7 cellular contexts compared by ENCODE assay signal in the genomic region with DNA sequence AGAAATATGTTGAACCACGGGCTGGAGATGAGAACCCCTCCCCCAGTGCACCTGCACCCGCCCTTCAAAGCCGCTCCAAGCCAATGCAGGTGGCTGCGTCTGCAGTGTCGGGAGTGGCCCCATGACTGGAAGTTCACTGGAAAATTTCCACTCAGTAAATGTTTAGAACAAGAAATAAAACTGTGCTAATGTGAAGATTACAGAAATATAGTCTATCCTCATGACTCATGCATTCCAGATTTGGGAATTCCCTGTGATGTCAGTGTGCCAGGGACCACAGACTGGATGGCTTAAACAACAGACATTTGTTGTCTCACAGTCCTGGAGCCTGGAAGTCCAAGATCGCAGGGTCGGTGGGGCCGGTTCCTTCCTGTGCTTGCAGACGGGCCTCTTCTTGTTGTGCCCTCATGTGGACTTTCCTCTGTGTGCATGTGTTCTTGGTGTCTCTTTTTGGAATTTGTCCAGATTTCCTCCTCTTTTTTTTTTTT.
DNase-seq lines count a peak whose midpoint lies in the region; ATAC-seq and TF ChIP-seq lines count a peak whose summit lies in the region.
"Not testable (repeated sequence)": the region's sequence is repeated elsewhere in the genome, so short reads cannot be mapped to it uniquely, and the experiment has no call there.

No MANE protein-coding gene starts in this region.

- TF ChIP-seq EP300 in upper lobe of left lung (IDR thresholded peaks at IDR 0.05), result not testable (repeated sequence)

- WGBS in IMR-90 (ENCODE audit: extremely low coverage in 2 of 2, insufficient read length in 1 of 2), 2 experiments, result no CpG with 5 or more reads among the region's 9 CpGs
- WGBS in right cardiac atrium, result no CpG with 5 or more reads among the region's 9 CpGs
- no CpG with 5 or more reads among the region's 9 CpGs for WGBS in upper lobe of left lung, 2 donors

- not testable (repeated sequence) for H4K20me1 ChIP-seq in IMR-90 (ENCODE audit: insufficient read depth, low read length)

- not testable (repeated sequence) for H3K36me3 ChIP-seq in IMR-90 (ENCODE audit: control insufficient read depth, insufficient read depth, low read length); lower lobe of right lung; upper lobe of left lung

- not testable (repeated sequence) for H2BK15ac ChIP-seq in IMR-90 (ENCODE audit: low read depth, low read length)

- CTCF ChIA-PET in IMR-90 (lab: Yijun Ruan, JAX), result not testable (repeated sequence)

- not testable (repeated sequence) for BruUV-seq in IMR-90 (replicated peaks; lab: Mats Ljungman, UMichigan)

- POLR2A ChIA-PET in IMR-90 (lab: Charles Lee; ENCODE audit: unreplicated experiment), result not testable (repeated sequence)

- not testable (repeated sequence) for H4K91ac ChIP-seq in IMR-90 (ENCODE audit: insufficient read depth, low read depth, low read length)

- H4K8ac ChIP-seq in IMR-90 (ENCODE audit: low read depth in 2 of 2, low read length in 2 of 2), result not testable (repeated sequence)

- TF ChIP-seq CTCF in IMR-90 (conservative IDR thresholded peaks at IDR 0.05; ENCODE audit: low read depth, low read length); lower lobe of right lung (IDR thresholded peaks at IDR 0.05); upper lobe of left lung (IDR thresholded peaks at IDR 0.05): not testable (repeated sequence)

- ATAC-seq in GM18498 (IDR thresholded peaks at IDR 0.05; ENCODE audit: unreplicated experiment) (peak; percentile 44), IMR-90 (ENCODE audit: low read depth) (peak; percentile 80), SK-N-SH treated with all-trans-retinoic acid at 6 μM for 48 hours (peak; percentile 88), Right ventricle myocardium inferior (peak; percentile 26), right cardiac atrium (peak; percentile 57 to 80), lower lobe of right lung (peak; percentile 56 to 71), upper lobe of left lung (ENCODE audit: low FRiP score in 2 of 2) (peak; percentile 19 to 80)

- not testable (repeated sequence) for H3K79me1 ChIP-seq in IMR-90 (ENCODE audit: low read depth in 1 of 2, low read length in 2 of 2)

- H3K4me2 ChIP-seq in IMR-90 (ENCODE audit: low read depth, low read length), result not testable (repeated sequence)

- H2AFZ ChIP-seq in IMR-90 (replicated peaks; ENCODE audit: low read length, poor library complexity), result not testable (repeated sequence)

- TF ChIP-seq POLR2A in IMR-90 (IDR thresholded peaks at IDR 0.05; ENCODE audit: low read depth, low read length); upper lobe of left lung (IDR thresholded peaks at IDR 0.05): not testable (repeated sequence)

- not testable (repeated sequence) for H3K56ac ChIP-seq in IMR-90 (ENCODE audit: extremely low read depth, insufficient read depth, low read length)

- not testable (repeated sequence) for DNase-seq in IMR-90; Right ventricle myocardium inferior (ENCODE audit: missing footprints); right cardiac atrium; lower lobe of right lung; upper lobe of left lung

- H3K9me1 ChIP-seq in IMR-90 (ENCODE audit: insufficient read depth, low read length), result not testable (repeated sequence)

- not testable (repeated sequence) for H3K14ac ChIP-seq in IMR-90 (replicated peaks; ENCODE audit: low read depth, low read length)

- not testable (repeated sequence) for H3K9ac ChIP-seq in IMR-90 (ENCODE audit: low read depth, low read length)

- dilution Hi-C loops in IMR-90 (cut with HindIII; ENCODE audit: low sequenced_read_pairs, unreplicated experiment), result not testable (repeated sequence)

- H3K4ac ChIP-seq in IMR-90 (ENCODE audit: low read depth, low read length), result not testable (repeated sequence)

- H3K4me1 ChIP-seq in IMR-90 (ENCODE audit: control insufficient read depth, insufficient read depth, low read length); right cardiac atrium (ENCODE audit: control insufficient read depth, insufficient read depth, low read length); lower lobe of right lung; upper lobe of left lung: not testable (repeated sequence)

- not testable (repeated sequence) for H3K4me3 ChIP-seq in IMR-90 (ENCODE audit: insufficient read depth, low read depth, low read length); right cardiac atrium (ENCODE audit: low read length); lower lobe of right lung; upper lobe of left lung

- not testable (repeated sequence) for H2AK9ac ChIP-seq in IMR-90 (replicated peaks; ENCODE audit: low read depth, low read length, poor library complexity)

- H3K18ac ChIP-seq in IMR-90 (ENCODE audit: low read depth, low read length), result not testable (repeated sequence)

- H4K5ac ChIP-seq in IMR-90 (ENCODE audit: low read depth, low read length), result not testable (repeated sequence)

- in situ Hi-C loops in IMR-90 (cut with MboI; ENCODE audit: low sequenced_read_pairs), result not testable (repeated sequence)

- H2AK5ac ChIP-seq in IMR-90 (ENCODE audit: low read depth, low read length), result not testable (repeated sequence)

- not testable (repeated sequence) for H3K27me3 ChIP-seq in IMR-90 (ENCODE audit: control insufficient read depth, insufficient read depth, low read length); right cardiac atrium (ENCODE audit: control insufficient read depth, insufficient read depth); lower lobe of right lung (ENCODE audit: low read depth); upper lobe of left lung

- not testable (repeated sequence) for H3K9me3 ChIP-seq in IMR-90 (ENCODE audit: control insufficient read depth, insufficient read depth, low read length); right cardiac atrium (ENCODE audit: control insufficient read depth, low read length); lower lobe of right lung; upper lobe of left lung

- not testable (repeated sequence) for H2BK20ac ChIP-seq in IMR-90 (ENCODE audit: low read depth, low read length)

- not testable (repeated sequence) for H2BK120ac ChIP-seq in IMR-90 (ENCODE audit: low read depth, low read length)

- not testable (repeated sequence) for TF ChIP-seq RAD21 in IMR-90 (IDR thresholded peaks at IDR 0.05; ENCODE audit: low read length)

- H2BK5ac ChIP-seq in IMR-90 (ENCODE audit: low read depth, low read length, poor library complexity, severe bottlenecking), result not testable (repeated sequence)

- not testable (repeated sequence) for H3K27ac ChIP-seq in IMR-90 (ENCODE audit: insufficient read depth, low read length); right cardiac atrium (ENCODE audit: low read length); lower lobe of right lung; upper lobe of left lung

- intact Hi-C loops in IMR-90 (cut with micrococcal nuclease); Right ventricle myocardium inferior (cut with DNase I); right cardiac atrium (cut with DNase I); lower lobe of right lung (cut with DNase I): not testable (repeated sequence)

- not testable (repeated sequence) for H3K23ac ChIP-seq in IMR-90 (ENCODE audit: low read depth, low read length)

Comparison
In these comparisons a context has a peak if more than half of its experiments do, and no peak if none do; other contexts are left out.
1. ATAC-seq: peak in every context shown above with its lines; median percentile 88 in SK-N-SH treated with all-trans-retinoic acid at 6 μM for 48 hours; 80 in IMR-90; 68 in right cardiac atrium; 64 in lower lobe of right lung; 50 in upper lobe of left lung; 44 in GM18498; 26 in Right ventricle myocardium inferior.